8 cellular contexts compared by ENCODE assay signal in genomic region chr17:57440522-57441269, GRCh38.
DNase-seq lines count a peak whose midpoint lies in the region; ATAC-seq and TF ChIP-seq lines count a peak whose summit lies in the region.

No MANE protein-coding gene starts in this region.

- TF ChIP-seq CTCF in OCI-LY3 (IDR thresholded peaks at IDR 0.05; ENCODE audit: low read depth, low read length) (peak; percentile 17; the same call in 1 of the 2 replicates), esophagus muscularis mucosa (IDR thresholded peaks at IDR 0.05) (peak; percentile 22 to 31 (median 22)), natural killer cell (IDR thresholded peaks at IDR 0.05) (no peak)

- H3K4me3 Mint-ChIP-seq in activated T-cell treated with anti-CD3 and anti-CD28 coated beads, Interleukin-2, amount 50 U/mL, for 72 hours = peak overlapping the region; percentile 81 to 83
- no peak overlapping the region for H3K4me3 Mint-ChIP-seq in natural killer cell
- no peak overlapping the region for H3K4me3 Mint-ChIP-seq in stimulated activated memory B cell treated with anti-CD40 and anti-IgM and Interleukin-4, amounts not matched to agents 10 μg/mL and 1 μg/mL and 100 μg/mL, for 72 hours

- H3K9me3 ChIP-seq in OCI-LY3 (ENCODE audit: insufficient read depth, low read length) = peaks cover 8% of the 10 kb centered on the region; the same call in 1 of the 2 replicates
- no peaks in the 10 kb centered on the region for H3K9me3 ChIP-seq in esophagus muscularis mucosa

- H3K4me3 ChIP-seq in OCI-LY3 (ENCODE audit: low read length) (no peak overlapping the region), esophagus muscularis mucosa (no peak overlapping the region)

- no peak overlapping the region for H3K4me2 ChIP-seq in OCI-LY3 (ENCODE audit: low read length)

- H3K4me1 Mint-ChIP-seq in activated T-cell treated with anti-CD3 and anti-CD28 coated beads, Interleukin-2, amount 50 U/mL, for 72 hours (ENCODE audit: low read depth) = peaks cover 78% of the 10 kb centered on the region
- H3K4me1 Mint-ChIP-seq in natural killer cell = peaks cover 41 to 70% of the 10 kb centered on the region in 2 donors
- peaks cover 68% of the 10 kb centered on the region for H3K4me1 Mint-ChIP-seq in stimulated activated memory B cell treated with anti-CD40 and anti-IgM and Interleukin-4, amounts not matched to agents 10 μg/mL and 1 μg/mL and 100 μg/mL, for 72 hours

- TF ChIP-seq POLR2A in esophagus muscularis mucosa (IDR thresholded peaks at IDR 0.05; ENCODE audit: low read depth) = no peak

- peaks cover 32% of the 10 kb centered on the region for H3K79me2 ChIP-seq in OCI-LY3 (ENCODE audit: low read length)

- no peaks in the 10 kb centered on the region for H3K27me3 ChIP-seq in OCI-LY3 (ENCODE audit: low read depth, low read length)
- H3K27me3 ChIP-seq in esophagus muscularis mucosa = no peaks in the 10 kb centered on the region

- H3K27me3 Mint-ChIP-seq in activated T-cell treated with anti-CD3 and anti-CD28 coated beads, Interleukin-2, amount 50 U/mL, for 72 hours (ENCODE audit: low read depth) = no peaks in the 10 kb centered on the region
- H3K27me3 Mint-ChIP-seq in natural killer cell (ENCODE audit: low read depth in 2 of 2) = peaks cover 38 to 83% of the 10 kb centered on the region in 2 donors
- H3K27me3 Mint-ChIP-seq in stimulated activated memory B cell treated with anti-CD40 and anti-IgM and Interleukin-4, amounts not matched to agents 10 μg/mL and 1 μg/mL and 100 μg/mL, for 72 hours = no peaks in the 10 kb centered on the region

- peak; percentile 58 for DNase-seq in D341Med (ENCODE audit: low spot score)
- DNase-seq in activated T-cell treated with anti-CD3 and anti-CD28 coated beads, Interleukin-2, amount 50 U/mL, for 72 hours = peak; percentile 85 to 91
- DNase-seq in esophagus muscularis mucosa (ENCODE audit: extremely low spot score) = no peak
- DNase-seq in natural killer cell = peak; percentile 20
- DNase-seq in NCI-H1694 (lab: John Stamatoyannopoulos, UW) = no peak

- peaks cover 13% of the 10 kb centered on the region; the same call in 1 of the 2 replicates for H4K20me1 ChIP-seq in OCI-LY3 (ENCODE audit: insufficient read depth, low read length)

- H3K36me3 ChIP-seq in OCI-LY3 (replicated peaks; ENCODE audit: low read depth, low read length) (peaks cover 8% of the 10 kb centered on the region), esophagus muscularis mucosa (no peaks in the 10 kb centered on the region)

- peaks cover 2 to 3% of the 10 kb centered on the region in 2 donors for H3K36me3 Mint-ChIP-seq in activated T-cell treated with anti-CD3 and anti-CD28 coated beads, Interleukin-2, amount 50 U/mL, for 72 hours (ENCODE audit: insufficient read depth in 2 of 2)
- no peaks in the 10 kb centered on the region for H3K36me3 Mint-ChIP-seq in natural killer cell
- H3K36me3 Mint-ChIP-seq in stimulated activated memory B cell treated with anti-CD40 and anti-IgM and Interleukin-4, amounts not matched to agents 10 μg/mL and 1 μg/mL and 100 μg/mL, for 72 hours = peaks cover 14% of the 10 kb centered on the region

- ATAC-seq in HG02678 (IDR thresholded peaks at IDR 0.05; ENCODE audit: unreplicated experiment) (peak; percentile 40), natural killer cell (peak; percentile 63 to 81 (median 65))
- ATAC-seq in activated T-cell treated with anti-CD3 and anti-CD28 coated beads, Interleukin-2, amount 50 U/mL, for 72 hours (replicated peaks in 1 of 2) = peak; percentile 91 to 93
- peak; percentile 85 for ATAC-seq in stimulated activated memory B cell treated with anti-CD40 and anti-IgM and Interleukin-4, amounts not matched to agents 10 μg/mL and 1 μg/mL and 100 μg/mL, for 72 hours

- peak overlapping the region; percentile 99 for H3K27ac Mint-ChIP-seq in activated T-cell treated with anti-CD3 and anti-CD28 coated beads, Interleukin-2, amount 50 U/mL, for 72 hours
- peak overlapping the region in 1 of 2 donors; percentile 43 for H3K27ac Mint-ChIP-seq in natural killer cell
- peak overlapping the region; percentile 96 for H3K27ac Mint-ChIP-seq in stimulated activated memory B cell treated with anti-CD40 and anti-IgM and Interleukin-4, amounts not matched to agents 10 μg/mL and 1 μg/mL and 100 μg/mL, for 72 hours

- no peak for TF ChIP-seq EP300 in esophagus muscularis mucosa (IDR thresholded peaks at IDR 0.05)

- no peak overlapping the region for H3K9ac ChIP-seq in OCI-LY3 (ENCODE audit: low read length)

- H3K27ac ChIP-seq in OCI-LY3 (ENCODE audit: low read length) (no peak overlapping the region), esophagus muscularis mucosa (replicated peaks in 1 of 4) (peak overlapping the region in 3 of 4 donors; percentile 3 to 32 (median 12))

- intact Hi-C loops in esophagus muscularis mucosa (cut with DNase I) (no loop called here), natural killer cell (cut with micrococcal nuclease) (no loop called here)

- H2AFZ ChIP-seq in OCI-LY3 (ENCODE audit: low read depth, low read length) = no peak overlapping the region

- WGBS in esophagus muscularis mucosa = 24% methylated on average over 15 of the region's 15 CpGs

- H3K9me3 Mint-ChIP-seq in activated T-cell treated with anti-CD3 and anti-CD28 coated beads, Interleukin-2, amount 50 U/mL, for 72 hours = peaks cover 0 to 3% of the 10 kb centered on the region in 2 donors
- no peaks in the 10 kb centered on the region for H3K9me3 Mint-ChIP-seq in natural killer cell
- no peaks in the 10 kb centered on the region for H3K9me3 Mint-ChIP-seq in stimulated activated memory B cell treated with anti-CD40 and anti-IgM and Interleukin-4, amounts not matched to agents 10 μg/mL and 1 μg/mL and 100 μg/mL, for 72 hours

- H3K4me1 ChIP-seq in OCI-LY3 (ENCODE audit: low read length) (peaks cover 43% of the 10 kb centered on the region), esophagus muscularis mucosa (peaks cover 33 to 56% (median 45%) of the 10 kb centered on the region in 4 donors)

Comparison
In these comparisons a context has a peak if more than half of its experiments do, and no peak if none do; other contexts are left out.
1. DNase-seq: peak in D341Med (single experiment), activated T-cell treated with anti-CD3 and anti-CD28 coated beads, Interleukin-2, amount 50 U/mL, for 72 hours (2 of 2) and natural killer cell (single experiment); none in esophagus muscularis mucosa (single experiment) and NCI-H1694 (single experiment).
2. ATAC-seq: peak in every context shown above with its lines; median percentile 92 in activated T-cell treated with anti-CD3 and anti-CD28 coated beads, Interleukin-2, amount 50 U/mL, for 72 hours; 85 in stimulated activated memory B cell treated with anti-CD40 and anti-IgM and Interleukin-4, amounts not matched to agents 10 μg/mL and 1 μg/mL and 100 μg/mL, for 72 hours; 65 in natural killer cell; 40 in HG02678.
3. H3K4me3 Mint-ChIP-seq: peak in activated T-cell treated with anti-CD3 and anti-CD28 coated beads, Interleukin-2, amount 50 U/mL, for 72 hours (2 of 2); none in natural killer cell (single experiment) and stimulated activated memory B cell treated with anti-CD40 and anti-IgM and Interleukin-4, amounts not matched to agents 10 μg/mL and 1 μg/mL and 100 μg/mL, for 72 hours (single experiment).